In genomic region chr10:17074548-17074860, GRCh38 we compare ENCODE assay signal across 15 cellular contexts. TPM values are rescaled to one million over a fixed set of nuclear protein-coding genes. Genes with fewer than 3 reads are reported as not detected.
DNase-seq lines count a peak whose midpoint lies in the region; ATAC-seq, FAIRE-seq and TF ChIP-seq lines count a peak whose summit lies in the region.
"Had no signal": no experiment of that assay in that cellular context is flagged by ENCODE, and none has a peak within 500 bp of the region (broad histone marks: within the 10 kb centered on the region; RNA-seq: fewer than 3 reads in every experiment).

No MANE protein-coding gene starts in this region.

- H3K4me1 ChIP-seq in RWPE2 (ENCODE audit: insufficient read depth, poor library complexity, severe bottlenecking): peaks cover 26% of the 10 kb centered on the region
- H3K4me1 ChIP-seq: parathyroid adenoma had no signal

- no peak overlapping the region for H3K4me3 ChIP-seq in RWPE2 (ENCODE audit: severe bottlenecking)
- H3K4me3 ChIP-seq in fibroblast of pulmonary artery (replicated peaks; ENCODE audit: low read depth, low read length): no peak overlapping the region
- H3K4me3 ChIP-seq: K562, tibial artery had no signal

- peak; percentile 64 to 78 for ATAC-seq in activated T-cell treated with anti-CD3 and anti-CD28 coated beads, Interleukin-2, amount 50 U/mL, for 72 hours (replicated peaks in 1 of 2)
- peak; percentile 43; the same call in 1 of the 3 replicates for ATAC-seq in RWPE2 (ENCODE audit: low read depth)
- ATAC-seq: K562 had no signal

- H3K27me3 ChIP-seq in RWPE2 (ENCODE audit: insufficient read depth, poor library complexity, severe bottlenecking): no peaks in the 10 kb centered on the region
- H3K27me3 ChIP-seq: tibial artery had no signal

- DNase-seq in activated T-cell treated with anti-CD3 and anti-CD28 coated beads, Interleukin-2, amount 50 U/mL, for 72 hours: no peak
- no peak for DNase-seq in activated T-cell treated with anti-CD3 and anti-CD28 coated beads, Interleukin-2, amount 50 U/mL, for 48 hours
- DNase-seq in RWPE2 (ENCODE audit: low spot score): no peak
- peak; percentile 21 for DNase-seq in fibroblast of pulmonary artery (ENCODE audit: low read depth)
- DNase-seq in urothelium cell line (ENCODE audit: low spot score): peak; percentile 26
- DNase-seq in GM19239 (ENCODE audit: insufficient read length, low spot score): no peak
- no peak for DNase-seq in AML-193 (lab: John Stamatoyannopoulos, UW)
- DNase-seq in GM19240 (ENCODE audit: insufficient read length, low spot score): no peak
- DNase-seq: dermis blood vessel endothelial cell, DMS53, NCI-H187, NCI-H82, tibial artery had no signal

- no peaks in the 10 kb centered on the region for H3K36me3 Mint-ChIP-seq in activated T-cell treated with anti-CD3 and anti-CD28 coated beads, Interleukin-2, amount 50 U/mL, for 72 hours (ENCODE audit: insufficient read depth in 2 of 2)

- peaks cover 23% of the 10 kb centered on the region for H3K4me1 Mint-ChIP-seq in activated T-cell treated with anti-CD3 and anti-CD28 coated beads, Interleukin-2, amount 50 U/mL, for 72 hours (ENCODE audit: low read depth)

- no peak for FAIRE-seq in urothelium cell line (lab: Jason Lieb, UNC)
- FAIRE-seq in GM19239 (lab: Jason Lieb, UNC): no peak
- FAIRE-seq: K562 had no signal

- no peaks in the 10 kb centered on the region for H3K9me3 ChIP-seq in RWPE2 (ENCODE audit: severe bottlenecking)
- H3K9me3 ChIP-seq: tibial artery had no signal

- no peak overlapping the region for H3K4me3 Mint-ChIP-seq in activated T-cell treated with anti-CD3 and anti-CD28 coated beads, Interleukin-2, amount 50 U/mL, for 72 hours

- H3K36me3 ChIP-seq in RWPE2 (ENCODE audit: low read depth): no peaks in the 10 kb centered on the region
- H3K36me3 ChIP-seq: tibial artery had no signal

- TF ChIP-seq CTCF in RWPE2 (IDR thresholded peaks at IDR 0.05; ENCODE audit: poor library complexity, severe bottlenecking): no peak
- TF ChIP-seq CTCF in fibroblast of pulmonary artery (IDR thresholded peaks at IDR 0.05; ENCODE audit: low read length, missing control alignments): no peak

- H3K27ac Mint-ChIP-seq in activated T-cell treated with anti-CD3 and anti-CD28 coated beads, Interleukin-2, amount 50 U/mL, for 72 hours: no peak overlapping the region

- no peaks in the 10 kb centered on the region for H3K27me3 Mint-ChIP-seq in activated T-cell treated with anti-CD3 and anti-CD28 coated beads, Interleukin-2, amount 50 U/mL, for 72 hours (ENCODE audit: low read depth)

- no peaks in the 10 kb centered on the region for H3K9me3 Mint-ChIP-seq in activated T-cell treated with anti-CD3 and anti-CD28 coated beads, Interleukin-2, amount 50 U/mL, for 72 hours

- H3K27ac ChIP-seq in RWPE2 (ENCODE audit: poor library complexity, severe bottlenecking): peak overlapping the region; percentile 89
- H3K27ac ChIP-seq: parathyroid adenoma had no signal

RNA-seq across cellular contexts. Expression of gene CUBN, which starts 55.1 kb away (rescaled TPM):
- total RNA-seq in activated T-cell treated with anti-CD3 and anti-CD28 coated beads, Interleukin-2, amount 50 U/mL, for 72 hours: under 1 TPM; 0.65 to 0.76 TPM

Comparison
In these comparisons a context has a peak if more than half of its experiments do, and no peak if none do; other contexts are left out.
1. DNase-seq: peak in fibroblast of pulmonary artery (single experiment) and urothelium cell line (single experiment); none in activated T-cell treated with anti-CD3 and anti-CD28 coated beads, Interleukin-2, amount 50 U/mL, for 72 hours (0 of 2), activated T-cell treated with anti-CD3 and anti-CD28 coated beads, Interleukin-2, amount 50 U/mL, for 48 hours (0 of 2), RWPE2 (single experiment), GM19239 (single experiment), AML-193 (0 of 2) and GM19240 (single experiment).